3 cellular contexts compared by ENCODE assay signal in the genomic region with DNA sequence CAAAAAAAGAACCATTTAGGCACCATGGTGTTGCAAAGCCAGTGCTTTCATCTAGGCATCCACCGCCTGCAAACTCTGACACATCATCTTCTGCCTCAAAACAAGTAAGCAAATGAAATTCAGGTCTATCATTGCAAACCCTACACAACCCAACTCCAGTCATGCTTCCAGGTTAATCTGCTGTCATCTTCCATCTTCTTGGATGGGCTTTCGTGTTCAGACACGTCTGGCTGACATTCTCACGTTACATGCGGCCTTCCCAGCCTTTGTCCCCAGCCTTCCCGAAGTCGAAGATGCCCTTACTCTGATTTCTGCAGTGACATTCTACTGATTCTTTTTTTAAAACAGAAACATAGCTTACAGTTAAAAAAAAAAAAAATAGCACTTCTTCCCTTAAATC.
TF ChIP-seq lines count a peak whose summit lies in the region.

No MANE protein-coding gene starts in this region.

TF ChIP-seq in SK-N-SH, 30 proteins besides CTCF, POLR2A, EP300 and RAD21:
- TF ChIP-seq, protein P1, sequence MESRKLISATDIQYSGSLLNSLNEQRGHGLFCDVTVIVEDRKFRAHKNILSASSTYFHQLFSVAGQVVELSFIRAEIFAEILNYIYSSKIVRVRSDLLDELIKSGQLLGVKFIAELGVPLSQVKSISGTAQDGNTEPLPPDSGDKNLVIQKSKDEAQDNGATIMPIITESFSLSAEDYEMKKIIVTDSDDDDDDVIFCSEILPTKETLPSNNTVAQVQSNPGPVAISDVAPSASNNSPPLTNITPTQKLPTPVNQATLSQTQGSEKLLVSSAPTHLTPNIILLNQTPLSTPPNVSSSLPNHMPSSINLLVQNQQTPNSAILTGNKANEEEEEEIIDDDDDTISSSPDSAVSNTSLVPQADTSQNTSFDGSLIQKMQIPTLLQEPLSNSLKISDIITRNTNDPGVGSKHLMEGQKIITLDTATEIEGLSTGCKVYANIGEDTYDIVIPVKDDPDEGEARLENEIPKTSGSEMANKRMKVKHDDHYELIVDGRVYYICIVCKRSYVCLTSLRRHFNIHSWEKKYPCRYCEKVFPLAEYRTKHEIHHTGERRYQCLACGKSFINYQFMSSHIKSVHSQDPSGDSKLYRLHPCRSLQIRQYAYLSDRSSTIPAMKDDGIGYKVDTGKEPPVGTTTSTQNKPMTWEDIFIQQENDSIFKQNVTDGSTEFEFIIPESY (IDR thresholded peaks at IDR 0.05; ENCODE audit: borderline replicate concordance, low read depth) = no peak
- TF ChIP-seq, protein P2, sequence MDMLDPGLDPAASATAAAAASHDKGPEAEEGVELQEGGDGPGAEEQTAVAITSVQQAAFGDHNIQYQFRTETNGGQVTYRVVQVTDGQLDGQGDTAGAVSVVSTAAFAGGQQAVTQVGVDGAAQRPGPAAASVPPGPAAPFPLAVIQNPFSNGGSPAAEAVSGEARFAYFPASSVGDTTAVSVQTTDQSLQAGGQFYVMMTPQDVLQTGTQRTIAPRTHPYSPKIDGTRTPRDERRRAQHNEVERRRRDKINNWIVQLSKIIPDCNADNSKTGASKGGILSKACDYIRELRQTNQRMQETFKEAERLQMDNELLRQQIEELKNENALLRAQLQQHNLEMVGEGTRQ (IDR thresholded peaks at IDR 0.05; ENCODE audit: borderline replicate concordance, low read depth, low read length) = no peak
- TF ChIP-seq JUND (IDR thresholded peaks at IDR 0.05) (no peak), NRF1 (IDR thresholded peaks at IDR 0.05; ENCODE audit: low read depth, low read length) (no peak), SMC3 (IDR thresholded peaks at IDR 0.05; ENCODE audit: low read depth, low read length) (no peak), FOXM1 (IDR thresholded peaks at IDR 0.05; ENCODE audit: low read depth) (no peak)
- TF ChIP-seq, protein P3, sequence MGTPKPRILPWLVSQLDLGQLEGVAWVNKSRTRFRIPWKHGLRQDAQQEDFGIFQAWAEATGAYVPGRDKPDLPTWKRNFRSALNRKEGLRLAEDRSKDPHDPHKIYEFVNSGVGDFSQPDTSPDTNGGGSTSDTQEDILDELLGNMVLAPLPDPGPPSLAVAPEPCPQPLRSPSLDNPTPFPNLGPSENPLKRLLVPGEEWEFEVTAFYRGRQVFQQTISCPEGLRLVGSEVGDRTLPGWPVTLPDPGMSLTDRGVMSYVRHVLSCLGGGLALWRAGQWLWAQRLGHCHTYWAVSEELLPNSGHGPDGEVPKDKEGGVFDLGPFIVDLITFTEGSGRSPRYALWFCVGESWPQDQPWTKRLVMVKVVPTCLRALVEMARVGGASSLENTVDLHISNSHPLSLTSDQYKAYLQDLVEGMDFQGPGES (IDR thresholded peaks at IDR 0.05; ENCODE audit: low read depth, low read length) = no peak

TF ChIP-seq in SK-N-SH treated with all-trans-retinoic acid at 6 μM for 48 hours, 23 proteins besides CTCF, POLR2A, EP300 and RAD21:
- TF ChIP-seq ZNF8 (CRISPR knock-in tag; IDR thresholded peaks at IDR 0.05) = no peak
- TF ChIP-seq, protein P4, sequence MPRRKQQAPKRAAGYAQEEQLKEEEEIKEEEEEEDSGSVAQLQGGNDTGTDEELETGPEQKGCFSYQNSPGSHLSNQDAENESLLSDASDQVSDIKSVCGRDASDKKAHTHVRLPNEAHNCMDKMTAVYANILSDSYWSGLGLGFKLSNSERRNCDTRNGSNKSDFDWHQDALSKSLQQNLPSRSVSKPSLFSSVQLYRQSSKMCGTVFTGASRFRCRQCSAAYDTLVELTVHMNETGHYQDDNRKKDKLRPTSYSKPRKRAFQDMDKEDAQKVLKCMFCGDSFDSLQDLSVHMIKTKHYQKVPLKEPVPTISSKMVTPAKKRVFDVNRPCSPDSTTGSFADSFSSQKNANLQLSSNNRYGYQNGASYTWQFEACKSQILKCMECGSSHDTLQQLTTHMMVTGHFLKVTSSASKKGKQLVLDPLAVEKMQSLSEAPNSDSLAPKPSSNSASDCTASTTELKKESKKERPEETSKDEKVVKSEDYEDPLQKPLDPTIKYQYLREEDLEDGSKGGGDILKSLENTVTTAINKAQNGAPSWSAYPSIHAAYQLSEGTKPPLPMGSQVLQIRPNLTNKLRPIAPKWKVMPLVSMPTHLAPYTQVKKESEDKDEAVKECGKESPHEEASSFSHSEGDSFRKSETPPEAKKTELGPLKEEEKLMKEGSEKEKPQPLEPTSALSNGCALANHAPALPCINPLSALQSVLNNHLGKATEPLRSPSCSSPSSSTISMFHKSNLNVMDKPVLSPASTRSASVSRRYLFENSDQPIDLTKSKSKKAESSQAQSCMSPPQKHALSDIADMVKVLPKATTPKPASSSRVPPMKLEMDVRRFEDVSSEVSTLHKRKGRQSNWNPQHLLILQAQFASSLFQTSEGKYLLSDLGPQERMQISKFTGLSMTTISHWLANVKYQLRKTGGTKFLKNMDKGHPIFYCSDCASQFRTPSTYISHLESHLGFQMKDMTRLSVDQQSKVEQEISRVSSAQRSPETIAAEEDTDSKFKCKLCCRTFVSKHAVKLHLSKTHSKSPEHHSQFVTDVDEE (CRISPR knock-in tag; IDR thresholded peaks at IDR 0.05) = no peak
- TF ChIP-seq, protein P5, sequence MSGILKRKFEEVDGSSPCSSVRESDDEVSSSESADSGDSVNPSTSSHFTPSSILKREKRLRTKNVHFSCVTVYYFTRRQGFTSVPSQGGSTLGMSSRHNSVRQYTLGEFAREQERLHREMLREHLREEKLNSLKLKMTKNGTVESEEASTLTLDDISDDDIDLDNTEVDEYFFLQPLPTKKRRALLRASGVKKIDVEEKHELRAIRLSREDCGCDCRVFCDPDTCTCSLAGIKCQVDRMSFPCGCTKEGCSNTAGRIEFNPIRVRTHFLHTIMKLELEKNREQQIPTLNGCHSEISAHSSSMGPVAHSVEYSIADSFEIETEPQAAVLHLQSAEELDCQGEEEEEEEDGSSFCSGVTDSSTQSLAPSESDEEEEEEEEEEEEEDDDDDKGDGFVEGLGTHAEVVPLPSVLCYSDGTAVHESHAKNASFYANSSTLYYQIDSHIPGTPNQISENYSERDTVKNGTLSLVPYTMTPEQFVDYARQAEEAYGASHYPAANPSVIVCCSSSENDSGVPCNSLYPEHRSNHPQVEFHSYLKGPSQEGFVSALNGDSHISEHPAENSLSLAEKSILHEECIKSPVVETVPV (CRISPR knock-in tag; IDR thresholded peaks at IDR 0.05) = no peak
- no peak for TF ChIP-seq GLIS3 (CRISPR knock-in tag; IDR thresholded peaks at IDR 0.05)
- no peak for TF ChIP-seq OSR1 (CRISPR knock-in tag; IDR thresholded peaks at IDR 0.05)

TF ChIP-seq in endothelial cell of umbilical vein, 7 proteins besides CTCF, POLR2A, EP300 and RAD21:
- TF ChIP-seq JUN (IDR thresholded peaks at IDR 0.05; ENCODE audit: borderline replicate concordance, insufficient read depth, insufficient read length, low read depth) (no peak), EZH2 (IDR thresholded peaks at IDR 0.05; ENCODE audit: borderline replicate concordance, low read depth, low read length, severe bottlenecking) (no peak), POLR2AphosphoS5 (IDR thresholded peaks at IDR 0.05; ENCODE audit: insufficient read depth, low read depth, low read length) (no peak), FOS (IDR thresholded peaks at IDR 0.05; ENCODE audit: borderline replicate concordance, insufficient read depth, low read length) (no peak), MYC (IDR thresholded peaks at IDR 0.05; ENCODE audit: low read depth, low read length) (no peak)
- TF ChIP-seq, protein P6, sequence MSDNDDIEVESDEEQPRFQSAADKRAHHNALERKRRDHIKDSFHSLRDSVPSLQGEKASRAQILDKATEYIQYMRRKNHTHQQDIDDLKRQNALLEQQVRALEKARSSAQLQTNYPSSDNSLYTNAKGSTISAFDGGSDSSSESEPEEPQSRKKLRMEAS (IDR thresholded peaks at IDR 0.05; ENCODE audit: insufficient read depth, insufficient read length) = no peak
